In genomic region chr15:93986400-93986984, GRCh38 we compare ENCODE assay signal across 18 cellular contexts.
"Had no signal": no experiment of that assay in that cellular context is flagged by ENCODE, and none has a peak within 500 bp of the region (broad histone marks: within the 10 kb centered on the region; RNA-seq: fewer than 3 reads in every experiment).

No MANE protein-coding gene starts in this region.

- H3K9me3 Mint-ChIP-seq: activated naive CD4-positive, alpha-beta T cell treated with anti-CD3 and anti-CD28 coated beads, Interleukin-2, amount 10 ng/mL, durations not matched to agents 7 days and 5 days; endodermal cell; mesothelial cell of epicardium had no signal

- H3K36me3 Mint-ChIP-seq: activated naive CD4-positive, alpha-beta T cell treated with anti-CD3 and anti-CD28 coated beads, Interleukin-2, amount 10 ng/mL, durations not matched to agents 7 days and 5 days; mesothelial cell of epicardium; naive thymus-derived CD8-positive, alpha-beta T cell; type B pancreatic cell had no signal

- H3K27me3 Mint-ChIP-seq: activated naive CD4-positive, alpha-beta T cell treated with anti-CD3 and anti-CD28 coated beads, Interleukin-2, amount 10 ng/mL, durations not matched to agents 7 days and 5 days had no signal

- DNase-seq: activated CD4-positive, alpha-beta T cell treated with anti-CD3 and anti-CD28 coated beads for 1 hour; activated CD4-positive, alpha-beta T cell treated with anti-CD3 and anti-CD28 coated beads, Interleukin-2, amount 50 U/mL, for 1 hour; activated CD8-positive, alpha-beta memory T cell treated with anti-CD3 and anti-CD28 coated beads for 24 hours; activated CD8-positive, alpha-beta memory T cell treated with anti-CD3 and anti-CD28 coated beads, Interleukin-2, amount 50 U/mL, for 48 hours; aorta; endodermal cell; foreskin fibroblast; kidney glomerular epithelial cell; left ventricle myocardium superior; mammary epithelial cell; ovary; spleen; stimulated activated CD4-positive, alpha-beta T cell treated with anti-CD3 and anti-CD28 coated beads, Interleukin-4, amount 100 ng/mL, for 1 hour; testis had no signal

- ATAC-seq: left ventricle myocardium superior had no signal

- H3K4me3 Mint-ChIP-seq: activated naive CD4-positive, alpha-beta T cell treated with anti-CD3 and anti-CD28 coated beads, Interleukin-2, amount 10 ng/mL, durations not matched to agents 7 days and 5 days; endodermal cell; mesothelial cell of epicardium; type B pancreatic cell had no signal

- H3K27ac Mint-ChIP-seq: activated naive CD4-positive, alpha-beta T cell treated with anti-CD3 and anti-CD28 coated beads, Interleukin-2, amount 10 ng/mL, durations not matched to agents 7 days and 5 days; endodermal cell; mesothelial cell of epicardium; type B pancreatic cell had no signal

- H3K4me1 Mint-ChIP-seq: endodermal cell had no signal
